In the genomic region with DNA sequence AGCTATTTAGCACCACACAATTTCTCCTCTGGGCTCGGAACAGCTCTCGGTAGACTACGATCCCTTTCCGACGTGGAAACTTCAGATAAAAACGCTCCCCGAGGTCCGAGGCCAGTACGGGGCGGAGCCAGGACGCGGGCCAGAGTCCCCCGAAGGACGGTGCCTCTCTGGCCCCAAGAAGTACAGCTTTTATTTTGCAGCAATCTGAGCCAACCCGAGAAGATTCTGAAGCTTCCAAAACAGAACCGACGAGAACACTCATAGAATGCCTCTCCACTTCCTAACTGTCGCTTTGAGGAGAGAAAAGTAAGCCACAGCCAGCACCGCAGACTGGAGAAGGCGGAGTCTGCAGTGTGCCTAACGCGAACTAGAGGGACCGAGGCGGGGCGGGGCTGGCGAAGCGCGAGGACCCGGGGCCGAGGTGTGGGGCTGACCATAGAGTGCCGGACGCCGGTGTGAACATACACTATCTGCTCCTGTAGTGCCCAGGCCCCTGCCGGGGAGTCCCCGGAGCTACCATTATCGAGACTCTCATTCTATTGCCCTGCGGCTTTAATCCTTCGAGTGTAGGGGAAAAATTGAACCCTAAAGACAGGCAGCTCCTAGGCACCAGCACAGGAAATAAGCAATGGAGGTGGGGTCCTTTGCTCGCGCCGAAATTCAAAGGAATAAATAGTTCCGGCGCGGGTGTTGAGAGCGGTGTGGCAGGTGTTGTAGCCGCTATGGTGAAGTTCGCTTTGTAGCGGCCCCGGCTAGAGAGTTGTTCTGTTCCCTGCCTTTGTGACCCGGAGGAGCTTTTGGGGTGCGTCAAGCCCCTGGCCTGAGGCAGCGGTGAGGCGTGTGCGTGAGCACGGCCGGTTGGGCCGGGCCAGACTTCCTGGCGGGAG, we compare ENCODE assay signal across 8 cellular contexts. TPM values are rescaled to one million over a fixed set of nuclear protein-coding genes. Genes with fewer than 3 reads are reported as not detected.
A peak's percentile ranks its signal among the peaks of the same experiment; 100 is the strongest.
DNase-seq lines count a peak whose midpoint lies in the region; ATAC-seq, FAIRE-seq and TF ChIP-seq lines count a peak whose summit lies in the region.

A gene (plus strand): TSS at position 663 of the 887 bp plus-strand sequence. CDS start 1,076 bp downstream, outside the sequence.

- in situ Hi-C loops in GM13977 (cut with MboI; ENCODE audit: low pct_unique_long_range_greater_than_20kb, low sequenced_read_pairs, unreplicated experiment): no loop called here

- H3K36me3 ChIP-seq in prostate gland: no peaks in the 10 kb centered on the region

- no peaks in the 10 kb centered on the region for H3K9me3 ChIP-seq in prostate gland

- H3K27ac ChIP-seq in prostate gland: peak within 1 kb of the TSS; percentile 92 to 94

- peaks cover 4% of the 10 kb centered on the region for H3K27me3 Mint-ChIP-seq in T-helper 1 cell treated with Interleukin-12 subunit alpha and Interleukin-12 subunit beta and Interleukin-4 antibody, amounts not matched to agents 30 μg/mL and 1 μg/mL, for 36 hours (ENCODE audit: low read depth)

- DNase-seq in GM13977 (ENCODE audit: low spot score) (peak; percentile 91), NCI-H1694 (lab: John Stamatoyannopoulos, UW) (peak; percentile 90), amygdala (lab: John Stamatoyannopoulos, UW) (peak; percentile 64 to 98 (median 85)), left ventricle myocardium superior (peak; percentile 97), prostate gland (ENCODE audit: low spot score) (peak; percentile 90), urothelium cell line (ENCODE audit: low spot score) (peak; percentile 93)

- H3K36me3 Mint-ChIP-seq in T-helper 1 cell treated with Interleukin-12 subunit alpha and Interleukin-12 subunit beta and Interleukin-4 antibody, amounts not matched to agents 30 μg/mL and 1 μg/mL, for 36 hours (ENCODE audit: low read depth): peaks cover 6% of the 10 kb centered on the region

- peaks cover 37% of the 10 kb centered on the region for H3K4me1 Mint-ChIP-seq in T-helper 1 cell treated with Interleukin-12 subunit alpha and Interleukin-12 subunit beta and Interleukin-4 antibody, amounts not matched to agents 30 μg/mL and 1 μg/mL, for 36 hours (ENCODE audit: low read depth)

- intact Hi-C loops in left ventricle myocardium superior (cut with micrococcal nuclease) (no loop called here), prostate gland (cut with DNase I) (no loop called here)

- no peaks in the 10 kb centered on the region for H3K27me3 ChIP-seq in prostate gland (replicated peaks; ENCODE audit: insufficient read depth)

- no peak for FAIRE-seq in urothelium cell line (lab: Jason Lieb, UNC)

- 0% methylated on average over 58 of the region's 58 CpGs for WGBS in prostate gland

- H3K27ac Mint-ChIP-seq in T-helper 1 cell treated with Interleukin-12 subunit alpha and Interleukin-12 subunit beta and Interleukin-4 antibody, amounts not matched to agents 30 μg/mL and 1 μg/mL, for 36 hours: peak within 1 kb of the TSS; percentile 99

- TF ChIP-seq CTCF in GM13977 (IDR thresholded peaks at IDR 0.05; ENCODE audit: extremely low read depth, insufficient read depth, missing control alignments) (no peak), prostate gland (IDR thresholded peaks at IDR 0.05) (no peak)

- TF ChIP-seq POLR2A in prostate gland (IDR thresholded peaks at IDR 0.05): peak; percentile 80

- peak within 1 kb of the TSS; percentile 91 for H3K4me3 Mint-ChIP-seq in T-helper 1 cell treated with Interleukin-12 subunit alpha and Interleukin-12 subunit beta and Interleukin-4 antibody, amounts not matched to agents 30 μg/mL and 1 μg/mL, for 36 hours

- ATAC-seq in HG02884 (IDR thresholded peaks at IDR 0.05; ENCODE audit: unreplicated experiment) (peak; percentile 82), left ventricle myocardium superior (peak; percentile 97)

- H3K9me3 Mint-ChIP-seq in T-helper 1 cell treated with Interleukin-12 subunit alpha and Interleukin-12 subunit beta and Interleukin-4 antibody, amounts not matched to agents 30 μg/mL and 1 μg/mL, for 36 hours: no peaks in the 10 kb centered on the region

- H3K4me1 ChIP-seq in prostate gland (replicated peaks): no peaks in the 10 kb centered on the region

- peak within 1 kb of the TSS; percentile 59 to 62 for H3K4me3 ChIP-seq in prostate gland

RNA-seq across cellular contexts. Expression of the gene that starts here (rescaled TPM):
- total RNA-seq in left ventricle myocardium superior (10.0 TPM), prostate gland (10 to 100 TPM in 1 of 2 donors, 1 to 10 TPM in 1; 7.9 to 11.0 TPM)

Comparison
In these comparisons a context has a peak if more than half of its experiments do, and no peak if none do; other contexts are left out.
1. Peak in every context shown above with its lines: DNase-seq, ATAC-seq, H3K4me3 ChIP-seq and H3K27ac ChIP-seq.